Comparison of ENCODE assay signal across 12 cellular contexts in genomic region chr12:39831587-39832315, GRCh38.
A peak's percentile ranks its signal among the peaks of the same experiment; 100 is the strongest.
DNase-seq lines count a peak whose midpoint lies in the region; ATAC-seq, FAIRE-seq and TF ChIP-seq lines count a peak whose summit lies in the region.
"Had no signal": no experiment of that assay in that cellular context is flagged by ENCODE, and none has a peak within 500 bp of the region (broad histone marks: within the 10 kb centered on the region; RNA-seq: fewer than 3 reads in every experiment).

No MANE protein-coding gene starts in this region.

- no peak overlapping the region for H4K5ac ChIP-seq in H9 (ENCODE audit: insufficient read length, low read depth, low read length)

- no peaks in the 10 kb centered on the region for H3K36me3 Mint-ChIP-seq in natural killer cell
- no peaks in the 10 kb centered on the region for H3K36me3 Mint-ChIP-seq in H9 (ENCODE audit: insufficient read depth in 1 of 3, low read depth in 3 of 3)

- no peak overlapping the region for H3T11ph ChIP-seq in H9 (ENCODE audit: low read length)

- peak; percentile 54 for ATAC-seq in GM18498 (IDR thresholded peaks at IDR 0.05; ENCODE audit: unreplicated experiment)
- peak; percentile 94 for ATAC-seq in HepG2
- no peak for ATAC-seq in natural killer cell
- ATAC-seq in HG03039 (IDR thresholded peaks at IDR 0.05; ENCODE audit: unreplicated experiment) = no peak
- ATAC-seq: naive thymus-derived CD4-positive, alpha-beta T cell had no signal

- H3K4me2 ChIP-seq in HepG2 (ENCODE audit: low read depth, low read length) = peak overlapping the region; percentile 38
- H3K4me2 ChIP-seq in H9 (ENCODE audit: insufficient read depth, insufficient read length, low read length) = no peak overlapping the region

- H3K4me1 ChIP-seq in HepG2 (ENCODE audit: insufficient read depth, low read length) (peaks cover 23% of the 10 kb centered on the region), H9 (ENCODE audit: insufficient read depth, low read length) (no peaks in the 10 kb centered on the region)

- H3K79me2 ChIP-seq in HepG2 (ENCODE audit: insufficient read depth, low read length) (no peaks in the 10 kb centered on the region), H9 (ENCODE audit: insufficient read depth, low read length) (no peaks in the 10 kb centered on the region)

- H3K9me3 Mint-ChIP-seq in natural killer cell = no peaks in the 10 kb centered on the region
- no peaks in the 10 kb centered on the region for H3K9me3 Mint-ChIP-seq in H9
- H3K9me3 Mint-ChIP-seq: T-helper 2 cell treated with Interferon-gamma antibody and Interleukin-4, amounts not matched to agents 5 μg/mL and 100 μg/mL, for 36 hours had no signal

- H3K4me3 Mint-ChIP-seq in natural killer cell (no peak overlapping the region), H9 (no peak overlapping the region)
- H3K4me3 Mint-ChIP-seq: immature natural killer cell; naive thymus-derived CD4-positive, alpha-beta T cell; T-helper 2 cell treated with Interferon-gamma antibody and Interleukin-4, amounts not matched to agents 5 μg/mL and 100 μg/mL, for 36 hours had no signal

- H2BK120ac ChIP-seq in H9 (ENCODE audit: low read depth, low read length, poor library complexity, severe bottlenecking) = no peak overlapping the region

- no peak overlapping the region for H3K4ac ChIP-seq in H9 (ENCODE audit: low read depth, low read length)

- H2AK5ac ChIP-seq in H9 (ENCODE audit: insufficient read length, low read length) = no peak overlapping the region

- TF ChIP-seq CTCF in HepG2 (CRISPR knock-in tag; IDR thresholded peaks at IDR 0.05) (no peak), natural killer cell (IDR thresholded peaks at IDR 0.05) (no peak), H9 (conservative IDR thresholded peaks at IDR 0.05) (no peak)

- no peak overlapping the region for H3K23ac ChIP-seq in H9 (ENCODE audit: insufficient read length, low read depth, low read length)

- H3K14ac ChIP-seq in H9 (ENCODE audit: insufficient read depth, low read length) = no peak overlapping the region

- in situ Hi-C loops in KBM-7 (cut with MboI; ENCODE audit: low pct_unique_long_range_greater_than_20kb, low sequenced_read_pairs) = no loop called here
- in situ Hi-C loops in HepG2 (cut with HindIII; ENCODE audit: extremely low pct_ligation_motif_present, low pct_unique_long_range_greater_than_20kb) = no loop called here

- no peak for TF ChIP-seq RAD21 in HepG2 (CRISPR knock-in tag; IDR thresholded peaks at IDR 0.05)

- TF ChIP-seq EP300 in HepG2 (IDR thresholded peaks at IDR 0.05; ENCODE audit: low read depth in 2 of 2, low read length in 2 of 2) = peak in 1 of 2 experiments; percentile 56; a peak in 1 of 4 replicates
- TF ChIP-seq EP300 in HepG2 (CRISPR knock-in tag; IDR thresholded peaks at IDR 0.05; ENCODE audit: borderline replicate concordance) = no peak

- no peak overlapping the region for H3K18ac ChIP-seq in H9 (ENCODE audit: insufficient read length, low read depth, low read length)

- no peak overlapping the region for H2BK12ac ChIP-seq in H9 (ENCODE audit: insufficient read length, low read depth, low read length)

- H3K27ac Mint-ChIP-seq in natural killer cell = no peak overlapping the region
- no peak overlapping the region for H3K27ac Mint-ChIP-seq in H9
- H3K27ac Mint-ChIP-seq: immature natural killer cell; naive thymus-derived CD4-positive, alpha-beta T cell; T-helper 2 cell treated with Interferon-gamma antibody and Interleukin-4, amounts not matched to agents 5 μg/mL and 100 μg/mL, for 36 hours had no signal

- no TSS peak for BruUV-seq in HepG2 (replicated peaks; lab: Mats Ljungman, UMichigan)

- H2AFZ ChIP-seq in HepG2 (ENCODE audit: low read length) = no peak overlapping the region
- no peak overlapping the region for H2AFZ ChIP-seq in H9 (ENCODE audit: low read length)

- H3K36me3 ChIP-seq in HepG2 (replicated peaks in 1 of 2; ENCODE audit: control insufficient read depth in 1 of 2, insufficient read depth in 2 of 2, low read length in 2 of 2) = no peaks in the 10 kb centered on the region; a peak in 1 of 5 replicates

- no peak overlapping the region for H2BK15ac ChIP-seq in H9 (ENCODE audit: low read depth, low read length)

- DNase-seq in KBM-7 (peak; percentile 21), amniotic epithelial cell (ENCODE audit: low read depth) (peak; percentile 6), HepG2 (ENCODE audit: low spot score) (peak; percentile 77), cerebellar cortex (ENCODE audit: low spot score) (no peak), natural killer cell (no peak), H9 (no peak)
- DNase-seq: immature natural killer cell; naive thymus-derived CD4-positive, alpha-beta T cell had no signal

- no peaks in the 10 kb centered on the region for H4K20me1 ChIP-seq in HepG2 (ENCODE audit: insufficient read depth, low read length)
- no peaks in the 10 kb centered on the region for H4K20me1 ChIP-seq in H9 (ENCODE audit: control insufficient read depth, insufficient read depth, insufficient read length)

- no peak for TF ChIP-seq POLR2A in HepG2 (IDR thresholded peaks at IDR 0.05; ENCODE audit: insufficient read depth in 1 of 2, low read depth in 2 of 2, low read length in 2 of 2)

- 81% methylated on average over 1 of the region's 1 CpG for WGBS in HepG2 (ENCODE audit: low lambda C conversion rate)
- no CpG with 5 or more reads among the region's 1 CpG for WGBS in H9 (ENCODE audit: extremely low coverage, insufficient read length, low lambda C conversion rate)

- POLR2A ChIA-PET in HepG2 (lab: Yijun Ruan, JAX) = no interaction called here

- no peaks in the 10 kb centered on the region for H3K4me1 Mint-ChIP-seq in natural killer cell
- H3K4me1 Mint-ChIP-seq in H9 = no peaks in the 10 kb centered on the region
- H3K4me1 Mint-ChIP-seq: immature natural killer cell; naive thymus-derived CD4-positive, alpha-beta T cell had no signal

- H3K9me3 ChIP-seq in HepG2 (ENCODE audit: low read length) (no peaks in the 10 kb centered on the region), H9 (ENCODE audit: control insufficient read depth, low read depth, low read length) (no peaks in the 10 kb centered on the region)

- FAIRE-seq in HepG2 (lab: Jason Lieb, UNC) = no peak
- FAIRE-seq: H1 had no signal

- CTCF ChIA-PET in HepG2 (lab: Yijun Ruan, JAX; ENCODE audit: low intra/inter-chr PET ratio, low total read pairs) = no interaction called here

- H4K8ac ChIP-seq in H9 (replicated peaks; ENCODE audit: insufficient read length, low read depth, low read length) = no peak overlapping the region

- no peak overlapping the region for H3K56ac ChIP-seq in H9 (ENCODE audit: insufficient read length, low read depth, low read length)

- H2BK20ac ChIP-seq in H9 (ENCODE audit: low read depth, low read length, poor library complexity, severe bottlenecking) = no peak overlapping the region

- H2BK5ac ChIP-seq in H9 (ENCODE audit: insufficient read length, low read length) = no peak overlapping the region

- no peaks in the 10 kb centered on the region for H3K79me1 ChIP-seq in H9 (ENCODE audit: insufficient read depth, low read depth, low read length, poor library complexity, severe bottlenecking)

- no peaks in the 10 kb centered on the region for H3K27me3 ChIP-seq in HepG2 (ENCODE audit: control insufficient read depth in 1 of 2, insufficient read depth in 2 of 2, low read length in 2 of 2)
- no peaks in the 10 kb centered on the region for H3K27me3 ChIP-seq in H9 (ENCODE audit: insufficient read depth, low read length)

- no peak overlapping the region; the same call in 1 of the 2 replicates for H3K9ac ChIP-seq in HepG2 (ENCODE audit: insufficient read depth, low read depth, low read length)
- H3K9ac ChIP-seq in H9 (ENCODE audit: extremely low read depth, insufficient read length, low read length) = no peak overlapping the region

- H3K4me3 ChIP-seq in HepG2 (replicated peaks in 1 of 3; ENCODE audit: insufficient read depth in 1 of 3, low read depth in 2 of 3, low read length in 3 of 3) = no peak overlapping the region

- H3K27ac ChIP-seq in HepG2 (ENCODE audit: extremely low read length, insufficient read depth, low read length) (peak overlapping the region; percentile 44), H9 (ENCODE audit: insufficient read length, low read depth, low read length) (no peak overlapping the region)

- no peaks in the 10 kb centered on the region for H3K23me2 ChIP-seq in H9 (ENCODE audit: insufficient read length, low read depth, low read length, poor library complexity, severe bottlenecking)

- intact Hi-C loops in HepG2 (cut with micrococcal nuclease; ENCODE audit: unreplicated experiment) = no loop called here
- intact Hi-C loops in natural killer cell (cut with micrococcal nuclease) = no loop called here

- H3K27me3 Mint-ChIP-seq in natural killer cell (ENCODE audit: low read depth in 2 of 2) (no peaks in the 10 kb centered on the region), H9 (ENCODE audit: low read depth) (no peaks in the 10 kb centered on the region)
- H3K27me3 Mint-ChIP-seq: naive thymus-derived CD4-positive, alpha-beta T cell had no signal

- no peak overlapping the region for H4K91ac ChIP-seq in H9 (ENCODE audit: insufficient read length, low read depth, low read length)

TF ChIP-seq in HepG2, 621 proteins besides CTCF, POLR2A, EP300 and RAD21 (continues in another document):
- TF ChIP-seq MTA1 (CRISPR knock-in tag; IDR thresholded peaks at IDR 0.05; ENCODE audit: borderline replicate concordance) (no peak), ZFP36 (IDR thresholded peaks at IDR 0.05; ENCODE audit: borderline replicate concordance, low read depth, low read length, partially characterized antibody) (no peak), ZNF768 (CRISPR knock-in tag; IDR thresholded peaks at IDR 0.05) (no peak), MEIS2 (CRISPR knock-in tag; IDR thresholded peaks at IDR 0.05) (no peak), SMAD9 (CRISPR knock-in tag; IDR thresholded peaks at IDR 0.05) (no peak), FOXA1 (IDR thresholded peaks at IDR 0.05) (no peak), FOXA1 (CRISPR knock-in tag; IDR thresholded peaks at IDR 0.05) (peak; percentile 27; the same call in 1 of the 2 replicates), MAFK (conservative IDR thresholded peaks at IDR 0.05 in 1 of 2, IDR thresholded peaks at IDR 0.05 in 1 of 2; ENCODE audit: low read length in 2 of 2) (0 out of 4 replicates have a peak, but pooled peaks of 1 of the 2 experiments have one; percentile 5), KDM2A (CRISPR knock-in tag; IDR thresholded peaks at IDR 0.05; ENCODE audit: borderline replicate concordance, low read depth) (no peak), ZNF441 (CRISPR knock-in tag; IDR thresholded peaks at IDR 0.05; ENCODE audit: borderline replicate concordance) (no peak), DBP (CRISPR knock-in tag; IDR thresholded peaks at IDR 0.05; ENCODE audit: not compliant biosample characterization) (no peak)

Comparison
In these comparisons a context has a peak if more than half of its experiments do, and no peak if none do; other contexts are left out.
1. ATAC-seq: peak in GM18498 (single experiment) and HepG2 (single experiment); none in natural killer cell (0 of 3) and HG03039 (single experiment).
2. DNase-seq: peak in KBM-7 (single experiment), amniotic epithelial cell (single experiment) and HepG2 (single experiment); none in cerebellar cortex (single experiment), natural killer cell (single experiment) and H9 (single experiment).